Comparison of ENCODE assay signal across 8 cellular contexts in genomic region chr3:132549890-132550578, GRCh38. TPM values are rescaled to one million over a fixed set of nuclear protein-coding genes. Genes with fewer than 3 reads are reported as not detected.
DNase-seq lines count a peak whose midpoint lies in the region; ATAC-seq lines count a peak whose summit lies in the region.

No MANE protein-coding gene starts in this region.

- H3K18ac ChIP-seq in mesenchymal stem cell (ENCODE audit: low read depth in 1 of 2, low read length in 2 of 2), result no peak overlapping the region

- H3K9me3 ChIP-seq in mesenchymal stem cell (ENCODE audit: control insufficient read depth, low read length), result no peaks in the 10 kb centered on the region

- H2BK12ac ChIP-seq in mesenchymal stem cell (ENCODE audit: low read length in 2 of 2), result no peak overlapping the region

- no peaks in the 10 kb centered on the region for H3K27me3 ChIP-seq in mesenchymal stem cell (ENCODE audit: control insufficient read depth in 1 of 2, insufficient read depth in 1 of 2, low read length in 2 of 2)

- H2BK120ac ChIP-seq in mesenchymal stem cell (ENCODE audit: low read depth, low read length), result no peak overlapping the region

- H3K79me1 ChIP-seq in mesenchymal stem cell (replicated peaks; ENCODE audit: low read length, poor library complexity, severe bottlenecking), result no peaks in the 10 kb centered on the region

- DNase-seq in NOMO-1 treated with DMSO at 0.1 percent for 48 hours (lab: John Stamatoyannopoulos, UW; ENCODE audit: unreplicated experiment) (peak; percentile 23), NOMO-1 treated with dmso at 0.1 percent for 144 hours (lab: John Stamatoyannopoulos, UW; ENCODE audit: unreplicated experiment) (no peak), RKO (ENCODE audit: low spot score) (peak; percentile 36), mesenchymal stem cell (peak; percentile 20), cortex of kidney (lab: John Stamatoyannopoulos, UW) (no peak), NCI-H748 treated with DMSO at 0.1 percent for 48 hours (lab: John Stamatoyannopoulos, UW) (no peak), NCI-H345 (lab: John Stamatoyannopoulos, UW) (no peak)

- no peak overlapping the region for H2AFZ ChIP-seq in mesenchymal stem cell (ENCODE audit: low read depth, low read length)

- H3K14ac ChIP-seq in mesenchymal stem cell (ENCODE audit: low read length in 2 of 2), result peak overlapping the region in 1 of 2 experiments; percentile 41

- peak overlapping the region; percentile 19 for H2AK5ac ChIP-seq in mesenchymal stem cell (ENCODE audit: low read length, severe bottlenecking)

- H2BK5ac ChIP-seq in mesenchymal stem cell (ENCODE audit: low read depth, low read length, poor library complexity, severe bottlenecking), result no peak overlapping the region

- no peak overlapping the region for H3K27ac ChIP-seq in mesenchymal stem cell (ENCODE audit: low read length, poor library complexity, severe bottlenecking)

- H4K8ac ChIP-seq in mesenchymal stem cell (ENCODE audit: low read length), result no peak overlapping the region

- no peak overlapping the region for H2BK15ac ChIP-seq in mesenchymal stem cell (ENCODE audit: low read depth, poor library complexity, severe bottlenecking)

- H3K36me3 ChIP-seq in mesenchymal stem cell (ENCODE audit: control insufficient read depth in 1 of 2, insufficient read depth in 2 of 2, low read depth in 1 of 2, low read length in 2 of 2), result peaks cover 0 to 4% of the 10 kb centered on the region in 2 experiments

- no peak overlapping the region for H3K23ac ChIP-seq in mesenchymal stem cell (ENCODE audit: low read length in 2 of 2)

- peaks cover 8% of the 10 kb centered on the region for H3K4me1 ChIP-seq in mesenchymal stem cell (ENCODE audit: control insufficient read depth, insufficient read depth, low read depth, low read length)

- no peak overlapping the region for H3K4me3 ChIP-seq in mesenchymal stem cell (ENCODE audit: insufficient read depth in 1 of 2, low read depth in 1 of 2, low read length in 2 of 2)

- no peak overlapping the region for H3K4ac ChIP-seq in mesenchymal stem cell (ENCODE audit: low read depth in 1 of 2, low read length in 2 of 2)

- no peak overlapping the region for H4K91ac ChIP-seq in mesenchymal stem cell (ENCODE audit: low read length)

- peak; percentile 87 for ATAC-seq in HG02588 (IDR thresholded peaks at IDR 0.05; ENCODE audit: unreplicated experiment)

- H3K9ac ChIP-seq in mesenchymal stem cell (ENCODE audit: low read length), result peak overlapping the region; percentile 2

- H3K4me2 ChIP-seq in mesenchymal stem cell (ENCODE audit: low read length, poor library complexity, severe bottlenecking), result no peak overlapping the region

RNA-seq across cellular contexts. Expression of gene ACKR4, which starts 47.0 kb away (rescaled TPM):
- 0.17 TPM for polyA plus RNA-seq in mesenchymal stem cell (2013, experiment 1 of 2)
- polyA plus RNA-seq in mesenchymal stem cell (2013, experiment 2 of 2), result 0.14 TPM

Comparison
In these comparisons a context has a peak if more than half of its experiments do, and no peak if none do; other contexts are left out.
1. DNase-seq: peak in NOMO-1 treated with DMSO at 0.1 percent for 48 hours (single experiment), RKO (single experiment) and mesenchymal stem cell (single experiment); none in NOMO-1 treated with dmso at 0.1 percent for 144 hours (single experiment), cortex of kidney (single experiment), NCI-H748 treated with DMSO at 0.1 percent for 48 hours (single experiment) and NCI-H345 (single experiment).